ENCODE assay signal across 8 cellular contexts in genomic region chr11:79439430-79439892, GRCh38. TPM values are rescaled to one million over a fixed set of nuclear protein-coding genes. Genes with fewer than 3 reads are reported as not detected.
A peak's percentile ranks its signal among the peaks of the same experiment; 100 is the strongest.
DNase-seq lines count a peak whose midpoint lies in the region; ATAC-seq, FAIRE-seq and TF ChIP-seq lines count a peak whose summit lies in the region.

No MANE protein-coding gene starts in this region.

- TF ChIP-seq CTCF in A549 (IDR thresholded peaks at IDR 0.05) (no peak), IMR-90 (conservative IDR thresholded peaks at IDR 0.05; ENCODE audit: low read depth, low read length) (no peak), mesothelial cell of epicardium (IDR thresholded peaks at IDR 0.05; ENCODE audit: unreplicated experiment) (no peak), body of pancreas (IDR thresholded peaks at IDR 0.05) (no peak)

- TF ChIP-seq RAD21 in A549 (conservative IDR thresholded peaks at IDR 0.05 in 1 of 2, IDR thresholded peaks at IDR 0.05 in 1 of 2) (no peak), IMR-90 (IDR thresholded peaks at IDR 0.05; ENCODE audit: low read length) (no peak)

- no peak for TF ChIP-seq POLR2A in A549 (IDR thresholded peaks at IDR 0.05; ENCODE audit: low read length)
- no peak for TF ChIP-seq POLR2A in IMR-90 (IDR thresholded peaks at IDR 0.05; ENCODE audit: low read depth, low read length)
- no peak for TF ChIP-seq POLR2A in body of pancreas (IDR thresholded peaks at IDR 0.05)

- H3K4me3 ChIP-seq in A549 (peak overlapping the region; percentile 36; the same call in 2 of the 3 replicates), IMR-90 (ENCODE audit: insufficient read depth, low read depth, low read length) (peak overlapping the region; percentile 57), body of pancreas (no peak overlapping the region)

- DNase-seq in A549 (ENCODE audit: low read depth in 1 of 2, low spot score in 1 of 2) (no peak), IMR-90 (peak; percentile 59), mesothelial cell of epicardium (ENCODE audit: low spot score in 2 of 2, unreplicated experiment in 2 of 2) (no peak), NCI-H2196 (lab: John Stamatoyannopoulos, UW; ENCODE audit: unreplicated experiment) (no peak), body of pancreas (no peak)
- no peak for DNase-seq in activated CD8-positive, alpha-beta memory T cell treated with anti-CD3 and anti-CD28 coated beads for 24 hours

- FAIRE-seq in A549 (lab: Jason Lieb, UNC): no peak

- H3K27me3 Mint-ChIP-seq in mesothelial cell of epicardium (ENCODE audit: low read depth): peaks cover 73% of the 10 kb centered on the region

- H3K9ac ChIP-seq in IMR-90 (ENCODE audit: low read depth, low read length): peak overlapping the region; percentile 60

- peaks cover 6 to 29% of the 10 kb centered on the region in 2 experiments for H3K79me1 ChIP-seq in IMR-90 (ENCODE audit: low read depth in 1 of 2, low read length in 2 of 2)

- peak overlapping the region; percentile 38 for H2AK9ac ChIP-seq in IMR-90 (replicated peaks; ENCODE audit: low read depth, low read length, poor library complexity)

- H3K18ac ChIP-seq in IMR-90 (ENCODE audit: low read depth, low read length): peak overlapping the region; percentile 25; the same call in 1 of the 2 replicates

- no peak overlapping the region; the same call in 1 of the 2 replicates for H3K56ac ChIP-seq in IMR-90 (ENCODE audit: extremely low read depth, insufficient read depth, low read length)

- peak overlapping the region; percentile 68 for H3K23ac ChIP-seq in IMR-90 (ENCODE audit: low read depth, low read length)

- H3K4me3 Mint-ChIP-seq in mesothelial cell of epicardium: peak overlapping the region; percentile 78

- intact Hi-C loops in IMR-90 (cut with micrococcal nuclease): loop anchor here (10.0 kb wide), 1 partner anchor 335 kb away; no protein-coding TSS in a partner anchor
- intact Hi-C loops in body of pancreas (cut with DNase I): no loop called here

- H3K9me3 ChIP-seq in A549: no peaks in the 10 kb centered on the region
- no peaks in the 10 kb centered on the region for H3K9me3 ChIP-seq in IMR-90 (ENCODE audit: control insufficient read depth, insufficient read depth, low read length)
- H3K9me3 ChIP-seq in body of pancreas: no peaks in the 10 kb centered on the region

- H2AFZ ChIP-seq in IMR-90 (replicated peaks; ENCODE audit: low read length, poor library complexity): peak overlapping the region; percentile 87

- no peak overlapping the region for H4K91ac ChIP-seq in IMR-90 (ENCODE audit: insufficient read depth, low read depth, low read length)

- no peak for TF ChIP-seq EP300 in A549 (IDR thresholded peaks at IDR 0.05)

- 10% methylated on average over 14 of the region's 22 CpGs for WGBS in A549 (ENCODE audit: missing lambda C conversion rate)
- 0% methylated on average over 1 of the region's 22 CpGs; no CpG with 5 or more reads in 1 of the 2 experiments for WGBS in IMR-90 (ENCODE audit: extremely low coverage in 2 of 2, insufficient read length in 1 of 2), 2 experiments
- WGBS in body of pancreas, 2 donors: 3 to 11% methylated on average over 11 to 22 of the region's 22 CpGs

- H4K5ac ChIP-seq in IMR-90 (ENCODE audit: low read depth, low read length): no peak overlapping the region

- H2BK15ac ChIP-seq in IMR-90 (ENCODE audit: low read depth, low read length): no peak overlapping the region; the same call in 2 of the 3 replicates

- no peaks in the 10 kb centered on the region for H3K36me3 Mint-ChIP-seq in mesothelial cell of epicardium

- peak overlapping the region; percentile 28; the same call in 1 of the 2 replicates for H3K4ac ChIP-seq in IMR-90 (ENCODE audit: low read depth, low read length)

- H2BK20ac ChIP-seq in IMR-90 (ENCODE audit: low read depth, low read length): no peak overlapping the region

- POLR2A ChIA-PET in A549 (lab: Yijun Ruan, JAX): no interaction called here
- POLR2A ChIA-PET in IMR-90 (lab: Charles Lee; ENCODE audit: unreplicated experiment): no interaction called here

- dilution Hi-C loops in IMR-90 (cut with HindIII; ENCODE audit: low sequenced_read_pairs, unreplicated experiment): no loop called here

- peaks cover 2% of the 10 kb centered on the region; the same call in 1 of the 2 replicates for H3K9me1 ChIP-seq in IMR-90 (ENCODE audit: insufficient read depth, low read length)

- CTCF ChIA-PET in A549 (lab: Yijun Ruan, JAX) (interaction anchor here (0.6 to 1.8 kb wide), 6 partner anchors 18 to 794 kb away, joined by 3 to 7 read pairs (median 3); no protein-coding TSS in a partner anchor), IMR-90 (lab: Yijun Ruan, JAX) (interaction anchor here (0.6 to 2.0 kb wide), 6 partner anchors 16 to 664 kb away, joined by 4 to 8 read pairs (median 4); no protein-coding TSS in a partner anchor)

- BruUV-seq in IMR-90 (replicated peaks; lab: Mats Ljungman, UMichigan): no TSS peak

- H3K14ac ChIP-seq in IMR-90 (replicated peaks; ENCODE audit: low read depth, low read length): peak overlapping the region; percentile 44; the same call in 1 of the 2 replicates

- H3K4me1 ChIP-seq in A549 (peaks cover 27% of the 10 kb centered on the region; the same call in 2 of the 3 replicates), IMR-90 (ENCODE audit: control insufficient read depth, insufficient read depth, low read length) (peaks cover 6% of the 10 kb centered on the region), body of pancreas (peaks cover 48% of the 10 kb centered on the region)

- no peaks in the 10 kb centered on the region for H4K20me1 ChIP-seq in IMR-90 (ENCODE audit: insufficient read depth, low read length)

- no peak overlapping the region for H3K27ac ChIP-seq in A549
- H3K27ac ChIP-seq in IMR-90 (ENCODE audit: insufficient read depth, low read length): peak overlapping the region; percentile 27
- H3K27ac ChIP-seq in cingulate gyrus (ENCODE audit: low read depth, low read length): peak overlapping the region; percentile 54
- H3K27ac ChIP-seq in body of pancreas: no peak overlapping the region

- H3K36me3 ChIP-seq in IMR-90 (ENCODE audit: control insufficient read depth, insufficient read depth, low read length) (no peaks in the 10 kb centered on the region), body of pancreas (replicated peaks in 1 of 2; ENCODE audit: insufficient read depth in 1 of 2, low read depth in 2 of 2) (no peaks in the 10 kb centered on the region)

- peaks cover 41% of the 10 kb centered on the region for H3K4me1 Mint-ChIP-seq in mesothelial cell of epicardium

- in situ Hi-C loops in IMR-90 (cut with MboI; ENCODE audit: low sequenced_read_pairs): loop anchor here (10.0 kb wide), 1 partner anchor 345 kb away; no protein-coding TSS in a partner anchor

- no peaks in the 10 kb centered on the region for H3K9me3 Mint-ChIP-seq in mesothelial cell of epicardium

- peak; percentile 4 to 23; a peak in 1 of 6 replicates for ATAC-seq in A549
- peak; percentile 2 for ATAC-seq in IMR-90 (ENCODE audit: low read depth)
- no peak for ATAC-seq in GM21390 (IDR thresholded peaks at IDR 0.05; ENCODE audit: unreplicated experiment)
- no peak for ATAC-seq in body of pancreas

- peak overlapping the region; percentile 98 for H3K4me2 ChIP-seq in A549
- peak overlapping the region; percentile 86 for H3K4me2 ChIP-seq in IMR-90 (ENCODE audit: low read depth, low read length)

- H4K8ac ChIP-seq in IMR-90 (ENCODE audit: low read depth in 2 of 2, low read length in 2 of 2): peak overlapping the region in 1 of 2 experiments; percentile 42; a peak in 1 of 4 replicates

- H2AK5ac ChIP-seq in IMR-90 (ENCODE audit: low read depth, low read length): peak overlapping the region; percentile 32; the same call in 1 of the 2 replicates

- peak overlapping the region; percentile 71 for H3K27ac Mint-ChIP-seq in mesothelial cell of epicardium

- H3K27me3 ChIP-seq in IMR-90 (ENCODE audit: control insufficient read depth, insufficient read depth, low read length) (no peaks in the 10 kb centered on the region), body of pancreas (peaks cover 0 to 48% of the 10 kb centered on the region in 2 donors)

- no peak overlapping the region for H2BK5ac ChIP-seq in IMR-90 (ENCODE audit: low read depth, low read length, poor library complexity, severe bottlenecking)

- no peak overlapping the region; the same call in 1 of the 2 replicates for H2BK120ac ChIP-seq in IMR-90 (ENCODE audit: low read depth, low read length)

TF ChIP-seq in A549, 52 proteins besides CTCF, POLR2A, EP300 and RAD21:
- no peak for TF ChIP-seq KDM5A (IDR thresholded peaks at IDR 0.05)

TF ChIP-seq in IMR-90, 13 proteins besides CTCF, POLR2A, EP300 and RAD21 (continues in another document):
- no peak for TF ChIP-seq MAZ (IDR thresholded peaks at IDR 0.05; ENCODE audit: borderline replicate concordance, low read depth, low read length)
- no peak for TF ChIP-seq NFE2L2 (IDR thresholded peaks at IDR 0.05; ENCODE audit: low read depth, low read length)
- no peak for TF ChIP-seq MAFK (IDR thresholded peaks at IDR 0.05; ENCODE audit: low read depth, low read length)
- TF ChIP-seq MXI1 (IDR thresholded peaks at IDR 0.05; ENCODE audit: borderline replicate concordance, low read depth, low read length): no peak
- no peak for TF ChIP-seq CEBPB (IDR thresholded peaks at IDR 0.05; ENCODE audit: low read depth, low read length)
- TF ChIP-seq, protein P1, sequence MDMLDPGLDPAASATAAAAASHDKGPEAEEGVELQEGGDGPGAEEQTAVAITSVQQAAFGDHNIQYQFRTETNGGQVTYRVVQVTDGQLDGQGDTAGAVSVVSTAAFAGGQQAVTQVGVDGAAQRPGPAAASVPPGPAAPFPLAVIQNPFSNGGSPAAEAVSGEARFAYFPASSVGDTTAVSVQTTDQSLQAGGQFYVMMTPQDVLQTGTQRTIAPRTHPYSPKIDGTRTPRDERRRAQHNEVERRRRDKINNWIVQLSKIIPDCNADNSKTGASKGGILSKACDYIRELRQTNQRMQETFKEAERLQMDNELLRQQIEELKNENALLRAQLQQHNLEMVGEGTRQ (IDR thresholded peaks at IDR 0.05; ENCODE audit: low read depth, low read length): no peak
- TF ChIP-seq BHLHE40 (IDR thresholded peaks at IDR 0.05; ENCODE audit: low read depth, low read length): no peak
- no peak for TF ChIP-seq RCOR1 (IDR thresholded peaks at IDR 0.05; ENCODE audit: insufficient replicate concordance, low read length)
- no peak for TF ChIP-seq RFX5 (IDR thresholded peaks at IDR 0.05; ENCODE audit: low read depth, low read length)
- no peak for TF ChIP-seq FOS (IDR thresholded peaks at IDR 0.05; ENCODE audit: low read depth, low read length)

RNA-seq across cellular contexts. Expression of gene TENM4, which starts 1.4 kb away (rescaled TPM):
- polyA plus RNA-seq in A549 (2011; rRNA removed) (0.01 and 0.06 TPM in 2 replicates), A549 (2017; fragmentation: RNase III; extraction: RNeasy Plus Mini Kit Qiagen cat#74134 plus additional on column Dnase treatment) (0.12 to 0.31 TPM (median 0.18 TPM) in 3 replicates), IMR-90 (2012; rRNA removed) (7.4 and 7.6 TPM in 2 replicates)
- 0.08 and 0.16 TPM in 2 replicates for polyA plus RNA-seq in A549 (2012; cell fraction: cytosol; rRNA removed)
- 0.05 and 0.33 TPM in 2 replicates for polyA plus RNA-seq in A549 (2012; cell fraction: nucleus; rRNA removed)
- polyA minus RNA-seq in A549 (2011; rRNA and poly(A)+ RNA removed): 0.17 and 0.54 TPM in 2 replicates
- total RNA-seq in IMR-90 (2012; rRNA removed) (9.0 and 9.2 TPM in 2 replicates), mesothelial cell of epicardium (177 to 187 TPM (median 181 TPM) in 3 replicates), body of pancreas (1 to 10 TPM in 1 of 2 donors, under 1 TPM in 1; 0.78 to 6.6 TPM)
- polyA plus RNA-seq in IMR-90 (2012; cell fraction: cytosol; rRNA removed): 8.1 and 12.3 TPM in 2 replicates
- polyA plus RNA-seq in IMR-90 (2012; cell fraction: nucleus; rRNA removed; ENCODE audit: low replicate concordance): 6.6 and 12.5 TPM in 2 replicates

Comparison
In these comparisons a context has a peak if more than half of its experiments do, and no peak if none do; other contexts are left out.
1. ATAC-seq: peak in A549 (2 of 2) and IMR-90 (single experiment); none in GM21390 (single experiment) and body of pancreas (single experiment).
2. H3K27ac ChIP-seq: peak in IMR-90 (single experiment) and cingulate gyrus (single experiment); none in A549 (0 of 2) and body of pancreas (0 of 4).
3. H3K4me3 ChIP-seq: peak in A549 (single experiment) and IMR-90 (single experiment); none in body of pancreas (0 of 2).
4. RNA of gene TENM4, which starts 1.4 kb away (total RNA-seq): 177 to 187 TPM in mesothelial cell of epicardium; 9.0 to 9.2 TPM in IMR-90 and 0.78 to 6.6 TPM in body of pancreas; every median in the first group is over 10 times any median in the second.